ENCODE assay signal across 10 cellular contexts in genomic region chr6:41372526-41373366, GRCh38. TPM values are rescaled to one million over a fixed set of nuclear protein-coding genes. Genes with fewer than 3 reads are reported as not detected.
DNase-seq lines count a peak whose midpoint lies in the region; FAIRE-seq and TF ChIP-seq lines count a peak whose summit lies in the region.
"Had no signal": no experiment of that assay in that cellular context is flagged by ENCODE, and none has a peak within 500 bp of the region (broad histone marks: within the 10 kb centered on the region; RNA-seq: fewer than 3 reads in every experiment).

No MANE protein-coding gene starts in this region.

- DNase-seq in D341Med (ENCODE audit: low spot score) (peak; percentile 51), HFFc6 (no peak), coronary artery (ENCODE audit: low spot score) (no peak), nephron progenitor cell (peak; percentile 71), RKO (ENCODE audit: low spot score) (no peak), NCI-H1694 (lab: John Stamatoyannopoulos, UW) (no peak), urothelium cell line (ENCODE audit: low spot score) (no peak)
- no peak for DNase-seq in activated CD4-positive, alpha-beta T cell treated with anti-CD3 and anti-CD28 coated beads for 1 hour

- no peak overlapping the region for H3K27ac ChIP-seq in coronary artery

- peak overlapping the region; percentile 70 for H3K4me3 ChIP-seq in coronary artery
- H3K4me3 ChIP-seq: GM12878 had no signal

- no peak for TF ChIP-seq CTCF in HFFc6 (IDR thresholded peaks at IDR 0.05)
- TF ChIP-seq CTCF in coronary artery (IDR thresholded peaks at IDR 0.05), result no peak
- no peak for TF ChIP-seq CTCF in nephron progenitor cell (IDR thresholded peaks at IDR 0.05)

- H3K36me3 Mint-ChIP-seq in HFFc6 (ENCODE audit: low read depth) (no peaks in the 10 kb centered on the region), nephron progenitor cell (ENCODE audit: low read depth) (no peaks in the 10 kb centered on the region)

- FAIRE-seq in urothelium cell line (lab: Jason Lieb, UNC), result no peak
- FAIRE-seq: GM12878, islet of Langerhans had no signal

- peak overlapping the region; percentile 71; the same call in 1 of the 2 replicates for H3K4me3 Mint-ChIP-seq in HFFc6
- peak overlapping the region; percentile 77 for H3K4me3 Mint-ChIP-seq in nephron progenitor cell

- H3K27me3 Mint-ChIP-seq in HFFc6 (ENCODE audit: insufficient read depth), result peaks cover 53% of the 10 kb centered on the region
- H3K27me3 Mint-ChIP-seq in nephron progenitor cell (ENCODE audit: low read depth, poor library complexity), result peaks cover 88% of the 10 kb centered on the region

- no peak overlapping the region for H3K27ac Mint-ChIP-seq in HFFc6
- H3K27ac Mint-ChIP-seq in nephron progenitor cell, result no peak overlapping the region

- H3K9me3 Mint-ChIP-seq in HFFc6 (no peaks in the 10 kb centered on the region), nephron progenitor cell (no peaks in the 10 kb centered on the region)

- H3K4me1 Mint-ChIP-seq in HFFc6 (ENCODE audit: low read depth) (peaks cover 32% of the 10 kb centered on the region), nephron progenitor cell (peaks cover 65% of the 10 kb centered on the region)

RNA-seq across cellular contexts. Expression of gene NCR2, which starts 37.3 kb away (rescaled TPM):
- total RNA-seq in HFFc6 (2021; fragmentation: NEBNext Ultra II Directional; extraction: Animal tissue kit (Norgen Biotek cat#: 25700)), result not detected
- total RNA-seq: GM12878 had no signal

Comparison
In these comparisons a context has a peak if more than half of its experiments do, and no peak if none do; other contexts are left out.
1. DNase-seq: peak in D341Med (single experiment) and nephron progenitor cell (single experiment); none in HFFc6 (single experiment), coronary artery (single experiment), RKO (single experiment), NCI-H1694 (single experiment), activated CD4-positive, alpha-beta T cell treated with anti-CD3 and anti-CD28 coated beads for 1 hour (single experiment) and urothelium cell line (single experiment).